8 cellular contexts compared by ENCODE assay signal in the genomic region with DNA sequence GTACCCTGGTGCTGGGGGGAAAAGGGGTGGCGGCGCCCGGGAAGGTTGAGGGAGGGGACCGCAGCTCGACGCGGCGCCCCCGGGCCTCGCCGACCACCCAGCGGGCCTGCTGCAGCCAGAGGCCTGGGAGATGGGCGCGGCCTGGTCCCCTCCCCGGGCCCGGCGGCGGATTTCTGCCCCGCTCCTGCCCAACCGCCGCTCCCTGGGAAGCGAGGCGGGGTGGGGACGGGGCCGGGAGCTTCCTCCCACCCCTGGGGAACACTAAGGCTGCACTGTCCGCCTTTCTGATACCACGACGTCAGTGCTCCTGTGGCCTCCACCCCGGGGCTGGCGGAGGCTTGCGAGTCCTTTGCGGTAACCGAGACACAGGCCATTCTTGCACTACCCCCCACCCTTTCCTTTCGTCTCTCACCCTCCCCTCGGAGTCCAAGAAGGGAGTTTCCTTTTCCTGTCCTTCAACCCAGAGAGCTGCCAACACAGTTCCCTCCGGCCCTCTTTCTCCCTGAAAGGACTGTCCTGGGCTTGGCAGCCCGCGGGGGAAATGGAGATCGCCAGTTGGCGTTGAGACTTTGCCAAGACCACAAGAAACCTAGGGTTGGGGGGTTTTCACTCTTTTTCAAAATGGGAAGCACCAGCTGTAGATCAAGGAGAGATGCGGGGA. TPM values are rescaled to one million over a fixed set of nuclear protein-coding genes. Genes with fewer than 3 reads are reported as not detected.
DNase-seq lines count a peak whose midpoint lies in the region; ATAC-seq and TF ChIP-seq lines count a peak whose summit lies in the region.

No MANE protein-coding gene starts in this region.

- POLR2A ChIA-PET in CD8-positive, alpha-beta T cell (lab: Charles Lee), result interaction anchor here (0.7 to 5.6 kb wide), 15 partner anchors 11 to 997 kb away, joined by 3 to 54 read pairs (median 7); partner anchors contain the start of genes HS2ST1, LMO4, ODF2L and SELENOF
- POLR2A ChIA-PET in naive thymus-derived CD8-positive, alpha-beta T cell (lab: Charles Lee), result interaction anchor here (0.9 to 2.9 kb wide), 16 partner anchors 10 to 1979 kb away, joined by 3 to 55 read pairs (median 8); partner anchors contain the start of genes HS2ST1, ODF2L, PKN2 and SELENOF

- peak overlapping the region; percentile 82 for H3K4me3 ChIP-seq in CD8-positive, alpha-beta T cell (ENCODE audit: low read depth, low read length)
- H3K4me3 ChIP-seq in fibroblast of the aortic adventitia (ENCODE audit: low read depth, low read length) (peak overlapping the region; percentile 87), thoracic aorta (peak overlapping the region; percentile 95)

- H3K36me3 ChIP-seq in CD8-positive, alpha-beta T cell (ENCODE audit: insufficient read depth, low read length), result no peaks in the 10 kb centered on the region
- H3K36me3 ChIP-seq in thoracic aorta, result no peaks in the 10 kb centered on the region

- H3K27ac Mint-ChIP-seq in CD8-positive, alpha-beta T cell, result peak overlapping the region; percentile 99
- H3K27ac Mint-ChIP-seq in activated T-helper 1 cell treated with anti-CD3 and anti-CD28 coated beads, Interleukin-12 subunit alpha, Interleukin-12 subunit beta, Interleukin-2, Interleukin-4 antibody, amounts not matched to agents 30 ng/mL and 10 ng/mL and 1 ng/mL, durations not matched to agents 14 hours and 24 hours and 36 hours, result peak overlapping the region; percentile 97
- H3K27ac Mint-ChIP-seq in naive thymus-derived CD8-positive, alpha-beta T cell, result peak overlapping the region; percentile 95 to 99 (median 98)

- peaks cover 42% of the 10 kb centered on the region for H3K4me1 ChIP-seq in CD8-positive, alpha-beta T cell (ENCODE audit: insufficient read depth, low read length)
- H3K4me1 ChIP-seq in thoracic aorta (ENCODE audit: control insufficient read depth in 1 of 2, low read depth in 2 of 2), result peaks cover 30 to 42% of the 10 kb centered on the region in 2 donors

- H3K27ac ChIP-seq in CD8-positive, alpha-beta T cell (ENCODE audit: low read depth, low read length), result peak overlapping the region; percentile 81
- peak overlapping the region; percentile 96 to 99 for H3K27ac ChIP-seq in thoracic aorta

- H3K4me3 Mint-ChIP-seq in CD8-positive, alpha-beta T cell, result peak overlapping the region; percentile 97
- peak overlapping the region; percentile 100 for H3K4me3 Mint-ChIP-seq in activated T-helper 1 cell treated with anti-CD3 and anti-CD28 coated beads, Interleukin-12 subunit alpha, Interleukin-12 subunit beta, Interleukin-2, Interleukin-4 antibody, amounts not matched to agents 30 ng/mL and 10 ng/mL and 1 ng/mL, durations not matched to agents 14 hours and 24 hours and 36 hours
- peak overlapping the region; percentile 94 to 100 (median 98) for H3K4me3 Mint-ChIP-seq in naive thymus-derived CD8-positive, alpha-beta T cell

- no peaks in the 10 kb centered on the region for H3K9me3 ChIP-seq in CD8-positive, alpha-beta T cell (ENCODE audit: low read length)
- no peaks in the 10 kb centered on the region for H3K9me3 ChIP-seq in thoracic aorta

- ATAC-seq in CD8-positive, alpha-beta T cell, result peak; percentile 6
- ATAC-seq in HG03280 (IDR thresholded peaks at IDR 0.05; ENCODE audit: unreplicated experiment) (peak; percentile 21), thoracic aorta (ENCODE audit: insufficient number of reproducible peaks, low FRiP score, low read depth) (peak; percentile 51)
- ATAC-seq in naive thymus-derived CD8-positive, alpha-beta T cell, result peak; percentile 3 to 18

- peak; percentile 3 to 64 (median 34) for DNase-seq in CD8-positive, alpha-beta T cell
- DNase-seq in GM19238 (ENCODE audit: insufficient read length, low spot score) (peak; percentile 23), NCI-H82 (lab: John Stamatoyannopoulos, UW) (peak; percentile 75), fibroblast of the aortic adventitia (ENCODE audit: low read depth) (peak; percentile 67), thoracic aorta (ENCODE audit: low spot score) (no peak)
- peak; percentile 30 for DNase-seq in activated T-helper 1 cell treated with anti-CD3 and anti-CD28 coated beads, Interleukin-12 subunit alpha, Interleukin-12 subunit beta, Interleukin-2, Interleukin-4 antibody, amounts not matched to agents 30 ng/mL and 10 ng/mL and 1 ng/mL, durations not matched to agents 14 hours and 24 hours and 36 hours (ENCODE audit: low spot score)
- peak in 6 of 10 donors; percentile 13 to 63 (median 38) for DNase-seq in naive thymus-derived CD8-positive, alpha-beta T cell

- H3K9me3 Mint-ChIP-seq in CD8-positive, alpha-beta T cell, result no peaks in the 10 kb centered on the region
- no peaks in the 10 kb centered on the region for H3K9me3 Mint-ChIP-seq in activated T-helper 1 cell treated with anti-CD3 and anti-CD28 coated beads, Interleukin-12 subunit alpha, Interleukin-12 subunit beta, Interleukin-2, Interleukin-4 antibody, amounts not matched to agents 30 ng/mL and 10 ng/mL and 1 ng/mL, durations not matched to agents 14 hours and 24 hours and 36 hours
- H3K9me3 Mint-ChIP-seq in naive thymus-derived CD8-positive, alpha-beta T cell, result no peaks in the 10 kb centered on the region

- no peaks in the 10 kb centered on the region for H3K27me3 ChIP-seq in CD8-positive, alpha-beta T cell (ENCODE audit: insufficient read depth, low read length)
- H3K27me3 ChIP-seq in thoracic aorta (replicated peaks; ENCODE audit: insufficient read depth), result no peaks in the 10 kb centered on the region

- peaks cover 17% of the 10 kb centered on the region for H3K36me3 Mint-ChIP-seq in CD8-positive, alpha-beta T cell
- peaks cover 15% of the 10 kb centered on the region for H3K36me3 Mint-ChIP-seq in activated T-helper 1 cell treated with anti-CD3 and anti-CD28 coated beads, Interleukin-12 subunit alpha, Interleukin-12 subunit beta, Interleukin-2, Interleukin-4 antibody, amounts not matched to agents 30 ng/mL and 10 ng/mL and 1 ng/mL, durations not matched to agents 14 hours and 24 hours and 36 hours (ENCODE audit: low read depth)
- peaks cover 0 to 5% (median 4%) of the 10 kb centered on the region in 3 donors for H3K36me3 Mint-ChIP-seq in naive thymus-derived CD8-positive, alpha-beta T cell

- peaks cover 59% of the 10 kb centered on the region for H3K4me1 Mint-ChIP-seq in CD8-positive, alpha-beta T cell (ENCODE audit: low read depth)
- H3K4me1 Mint-ChIP-seq in activated T-helper 1 cell treated with anti-CD3 and anti-CD28 coated beads, Interleukin-12 subunit alpha, Interleukin-12 subunit beta, Interleukin-2, Interleukin-4 antibody, amounts not matched to agents 30 ng/mL and 10 ng/mL and 1 ng/mL, durations not matched to agents 14 hours and 24 hours and 36 hours (ENCODE audit: low read depth), result peaks cover 50% of the 10 kb centered on the region
- peaks cover 21 to 58% (median 51%) of the 10 kb centered on the region in 4 donors for H3K4me1 Mint-ChIP-seq in naive thymus-derived CD8-positive, alpha-beta T cell

- H3K27me3 Mint-ChIP-seq in CD8-positive, alpha-beta T cell (ENCODE audit: low read depth), result no peaks in the 10 kb centered on the region
- H3K27me3 Mint-ChIP-seq in activated T-helper 1 cell treated with anti-CD3 and anti-CD28 coated beads, Interleukin-12 subunit alpha, Interleukin-12 subunit beta, Interleukin-2, Interleukin-4 antibody, amounts not matched to agents 30 ng/mL and 10 ng/mL and 1 ng/mL, durations not matched to agents 14 hours and 24 hours and 36 hours (ENCODE audit: insufficient read depth), result no peaks in the 10 kb centered on the region
- no peaks in the 10 kb centered on the region for H3K27me3 Mint-ChIP-seq in naive thymus-derived CD8-positive, alpha-beta T cell

- TF ChIP-seq CTCF in CD8-positive, alpha-beta T cell (IDR thresholded peaks at IDR 0.05), result no peak
- no peak for TF ChIP-seq CTCF in fibroblast of the aortic adventitia (IDR thresholded peaks at IDR 0.05; ENCODE audit: insufficient read depth, low read length)
- TF ChIP-seq CTCF in thoracic aorta (IDR thresholded peaks at IDR 0.05), result no peak

- CTCF ChIA-PET in CD8-positive, alpha-beta T cell (lab: Charles Lee), result interaction anchor here (0.9 to 5.2 kb wide), 19 partner anchors 10 to 320 kb away, joined by 3 to 44 read pairs (median 5); partner anchors contain the start of gene SELENOF

- intact Hi-C loops in CD8-positive, alpha-beta T cell (cut with DNase I, micrococcal nuclease), result loop anchor here (1.0 to 10.0 kb wide), 16 partner anchors 16 to 1980 kb away; partner anchors contain the start of genes HS2ST1 (in 2 of the 2), PKN2 (in 2 of the 2), SELENOF (in 2 of the 2) and ZNHIT6 (in 2 of the 2)
- intact Hi-C loops in activated T-helper 1 cell treated with anti-CD3 and anti-CD28 coated beads, Interleukin-12 subunit alpha, Interleukin-12 subunit beta, Interleukin-2, Interleukin-4 antibody, amounts not matched to agents 30 ng/mL and 10 ng/mL and 1 ng/mL, durations not matched to agents 14 hours and 24 hours and 36 hours (cut with micrococcal nuclease), result loop anchor here (1.0 to 10.0 kb wide), 11 partner anchors 35 to 1977 kb away; partner anchors contain the start of genes HS2ST1, LMO4, ODF2L and PKN2

RNA-seq across cellular contexts. Expression of gene SH3GLB1, which starts 0.7 kb away (rescaled TPM):
- total RNA-seq in CD8-positive, alpha-beta T cell, result 10 to 100 TPM; 47.5 to 56.5 TPM
- total RNA-seq in activated T-helper 1 cell treated with anti-CD3 and anti-CD28 coated beads, Interleukin-12 subunit alpha, Interleukin-12 subunit beta, Interleukin-2, Interleukin-4 antibody, amounts not matched to agents 30 ng/mL and 10 ng/mL and 1 ng/mL, durations not matched to agents 14 hours and 24 hours and 36 hours, result 63.4 and 66.8 TPM in 2 replicates
- 85.3 and 89.5 TPM in 2 replicates for total RNA-seq in fibroblast of the aortic adventitia (ENCODE audit: low replicate concordance)
- 10 to 100 TPM; 46.1 to 50.0 TPM for total RNA-seq in naive thymus-derived CD8-positive, alpha-beta T cell
- polyA plus RNA-seq in naive thymus-derived CD8-positive, alpha-beta T cell, result 10 to 100 TPM; 21.5 to 29.8 (median 26.3) TPM
- 10 to 100 TPM; 49.1 to 69.6 TPM for total RNA-seq in thoracic aorta
